ENCODE assay signal across 9 cellular contexts in genomic region chr21:38289697-38290096, GRCh38. TPM values are rescaled to one million over a fixed set of nuclear protein-coding genes. Genes with fewer than 3 reads are reported as not detected.
A peak's percentile ranks its signal among the peaks of the same experiment; 100 is the strongest.
DNase-seq lines count a peak whose midpoint lies in the region; ATAC-seq and TF ChIP-seq lines count a peak whose summit lies in the region.
"Had no signal": no experiment of that assay in that cellular context is flagged by ENCODE, and none has a peak within 500 bp of the region (broad histone marks: within the 10 kb centered on the region; RNA-seq: fewer than 3 reads in every experiment).

No MANE protein-coding gene starts in this region.

- TF ChIP-seq CTCF in fibroblast of mammary gland (conservative IDR thresholded peaks at IDR 0.05; ENCODE audit: control insufficient read depth, insufficient read depth, low read depth, low read length), result no peak
- TF ChIP-seq CTCF in WERI-Rb-1 (IDR thresholded peaks at IDR 0.05; ENCODE audit: low read depth, low read length), result no peak

- intact Hi-C loops in sciatic nerve (cut with DNase I), result no loop called here

- no peaks in the 10 kb centered on the region for H3K36me3 ChIP-seq in WERI-Rb-1

- H3K4me3 ChIP-seq in fibroblast of mammary gland (ENCODE audit: control insufficient read depth, low read depth, low read length) (no peak overlapping the region), WERI-Rb-1 (ENCODE audit: low read depth, low read length) (no peak overlapping the region)

- DNase-seq in GM04504 (ENCODE audit: low read depth) (peak; percentile 95), SIG-M5 (lab: John Stamatoyannopoulos, UW) (peak; percentile 85), fibroblast of mammary gland (ENCODE audit: low read depth) (peak; percentile 100), sciatic nerve (ENCODE audit: low spot score) (no peak), NCI-H510A treated with DMSO at 0.1 percent for 48 hours (lab: John Stamatoyannopoulos, UW) (no peak), WERI-Rb-1 (no peak), cerebellar nuclear complex (lab: John Stamatoyannopoulos, UW) (no peak), 8988T (no peak)
- DNase-seq: stimulated activated CD4-positive, alpha-beta T cell treated with anti-CD3 and anti-CD28 coated beads, Interleukin-15, amount 100 ng/mL, for 24 hours had no signal

- ATAC-seq in sciatic nerve, result peak; percentile 74

- no peaks in the 10 kb centered on the region for H3K27me3 ChIP-seq in WERI-Rb-1 (ENCODE audit: insufficient read depth, low read depth, severe bottlenecking)

- H3K9me3 ChIP-seq in WERI-Rb-1 (ENCODE audit: severe bottlenecking), result no peaks in the 10 kb centered on the region

- no peak overlapping the region for H3K27ac ChIP-seq in WERI-Rb-1

RNA-seq across cellular contexts. Expression of gene KCNJ15, which starts 32.9 kb away (rescaled TPM):
- total RNA-seq in sciatic nerve, result 9.3 TPM

Comparison
In these comparisons a context has a peak if more than half of its experiments do, and no peak if none do; other contexts are left out.
1. DNase-seq: peak in GM04504 (single experiment), SIG-M5 (single experiment) and fibroblast of mammary gland (single experiment); none in sciatic nerve (single experiment), NCI-H510A treated with DMSO at 0.1 percent for 48 hours (single experiment), WERI-Rb-1 (single experiment), cerebellar nuclear complex (0 of 2) and 8988T (single experiment).